15 cellular contexts compared by ENCODE assay signal in genomic region chr13:50323440-50324070, GRCh38.
DNase-seq lines count a peak whose midpoint lies in the region; ATAC-seq, FAIRE-seq and TF ChIP-seq lines count a peak whose summit lies in the region.
"Had no signal": no experiment of that assay in that cellular context is flagged by ENCODE, and none has a peak within 500 bp of the region (broad histone marks: within the 10 kb centered on the region; RNA-seq: fewer than 3 reads in every experiment).

No MANE protein-coding gene starts in this region.

- H3K4me3 ChIP-seq in K562: no peak overlapping the region
- no peak overlapping the region for H3K4me3 ChIP-seq in keratinocyte (ENCODE audit: control insufficient read depth in 2 of 3, extremely low read depth in 1 of 3, insufficient read depth in 2 of 3, low read depth in 1 of 3, low read length in 3 of 3)
- H3K4me3 ChIP-seq: neural progenitor cell, Peyer's patch had no signal

- POLR2A ChIA-PET in K562 (lab: Yijun Ruan, JAX): no interaction called here

- TF ChIP-seq CTCF in AG09319 (IDR thresholded peaks at IDR 0.05; ENCODE audit: low read depth, low read length) (no peak), K562 (IDR thresholded peaks at IDR 0.05 in 2 of 3, conservative IDR thresholded peaks at IDR 0.05 in 1 of 3; ENCODE audit: insufficient read depth in 2 of 3, low read depth in 1 of 3, low read length in 3 of 3) (no peak), keratinocyte (optimal IDR thresholded peaks at IDR 0.05 in 1 of 3, IDR thresholded peaks at IDR 0.05 in 1 of 3, conservative IDR thresholded peaks at IDR 0.05 in 1 of 3; ENCODE audit: extremely low read depth in 1 of 3, insufficient read depth in 2 of 3, low read length in 3 of 3) (no peak)

- intact Hi-C loops in K562 (cut with micrococcal nuclease): no loop called here

- H3K79me2 ChIP-seq in K562 (ENCODE audit: control insufficient read depth, insufficient read depth, low read length): no peaks in the 10 kb centered on the region
- no peaks in the 10 kb centered on the region for H3K79me2 ChIP-seq in keratinocyte (ENCODE audit: control insufficient read depth, insufficient read depth, low read length)

- H3K4me2 ChIP-seq in K562 (ENCODE audit: insufficient read depth, low read length) (no peak overlapping the region), keratinocyte (ENCODE audit: control insufficient read depth, extremely low read depth, insufficient read depth, low read depth, low read length) (no peak overlapping the region)
- H3K4me2 ChIP-seq: neural progenitor cell had no signal

- in situ Hi-C loops in K562 (cut with MboI): no loop called here

- ATAC-seq in K562 (no peak), HG02610 (IDR thresholded peaks at IDR 0.05; ENCODE audit: unreplicated experiment) (no peak), GM19395 (IDR thresholded peaks at IDR 0.05; ENCODE audit: unreplicated experiment) (no peak)
- ATAC-seq: CD8-positive, alpha-beta T cell had no signal

- H3K9me1 ChIP-seq in K562 (ENCODE audit: control insufficient read depth, insufficient read depth, low read length): no peaks in the 10 kb centered on the region
- H3K9me1 ChIP-seq in keratinocyte (ENCODE audit: control insufficient read depth, extremely low read depth, insufficient read depth, low read length): no peaks in the 10 kb centered on the region

- 76% methylated on average over 3 of the region's 3 CpGs for WGBS in K562 (ENCODE audit: insufficient coverage, low coverage, missing lambda C conversion rate)

- TF ChIP-seq POLR2A in K562 (conservative IDR thresholded peaks at IDR 0.05): no peak

- dilution Hi-C loops in keratinocyte (cut with MboI; ENCODE audit: extremely low pct_ligation_motif_present, low sequenced_read_pairs): no loop called here

- no peak for TF ChIP-seq EP300 in K562 (IDR thresholded peaks at IDR 0.05; ENCODE audit: low read length)

- FAIRE-seq in K562 (lab: Jason Lieb, UNC): no peak
- no peak for FAIRE-seq in keratinocyte (lab: Jason Lieb, UNC)
- FAIRE-seq: H1, islet of Langerhans had no signal

- H3K27me3 ChIP-seq in K562 (ENCODE audit: control insufficient read depth in 2 of 2, insufficient read depth in 2 of 2, low read length in 2 of 2) (no peaks in the 10 kb centered on the region), keratinocyte (ENCODE audit: control insufficient read depth, extremely low read depth, insufficient read depth, low read length) (no peaks in the 10 kb centered on the region)
- H3K27me3 ChIP-seq: neural progenitor cell, Peyer's patch had no signal

- peak; percentile 19 for DNase-seq in AG09319 (ENCODE audit: extremely low read depth, low read depth)
- DNase-seq in HS-27A (ENCODE audit: low read depth): peak; percentile 74
- DNase-seq in K562 (ENCODE audit: extremely low read depth in 1 of 4, low spot score in 3 of 4): no peak
- peak; percentile 67 for DNase-seq in keratinocyte (ENCODE audit: low read depth, low spot score)
- no peak for DNase-seq in AML-193 (lab: John Stamatoyannopoulos, UW)
- DNase-seq in NCI-H526 (lab: John Stamatoyannopoulos, UW): no peak
- DNase-seq: anterior cingulate cortex; CD8-positive, alpha-beta T cell; Peyer's patch; stimulated activated CD8-positive, alpha-beta memory T cell treated with anti-CD3 and anti-CD28 coated beads, Interleukin-4, amount 100 ng/mL, for 48 hours had no signal

- H3K36me3 ChIP-seq in K562 (ENCODE audit: control insufficient read depth, insufficient read depth, low read length): no peaks in the 10 kb centered on the region
- no peaks in the 10 kb centered on the region for H3K36me3 ChIP-seq in keratinocyte (ENCODE audit: control insufficient read depth in 2 of 2, extremely low read depth in 1 of 2, insufficient read depth in 2 of 2, low read length in 2 of 2)
- H3K36me3 ChIP-seq: neural progenitor cell, Peyer's patch had no signal

- TF ChIP-seq RAD21 in K562 (CRISPR knock-in tag; conservative IDR thresholded peaks at IDR 0.05 in 1 of 2, IDR thresholded peaks at IDR 0.05 in 1 of 2): no peak

- BruUV-seq in K562 (replicated peaks; lab: Mats Ljungman, UMichigan): no TSS peak

- no peaks in the 10 kb centered on the region for H4K20me1 ChIP-seq in K562 (replicated peaks; ENCODE audit: control insufficient read depth, insufficient read depth, low read length)
- H4K20me1 ChIP-seq in keratinocyte (ENCODE audit: control insufficient read depth, extremely low read depth, insufficient read depth, low read length): no peaks in the 10 kb centered on the region

- H3K4me1 ChIP-seq in K562 (replicated peaks in 1 of 2; ENCODE audit: control insufficient read depth in 2 of 2, insufficient read depth in 2 of 2, low read length in 2 of 2) (peaks cover 0 to 20% of the 10 kb centered on the region in 2 experiments; a peak in 4 of 5 replicates), keratinocyte (ENCODE audit: control insufficient read depth, extremely low read depth, insufficient read depth, low read length) (peaks cover 6% of the 10 kb centered on the region)
- H3K4me1 ChIP-seq: neural progenitor cell, Peyer's patch had no signal

- no peak overlapping the region for H2AFZ ChIP-seq in K562 (ENCODE audit: low read depth, low read length)
- H2AFZ ChIP-seq in keratinocyte (ENCODE audit: control insufficient read depth, low read length): no peak overlapping the region
- H2AFZ ChIP-seq: neural progenitor cell had no signal

- H3K27ac ChIP-seq in K562 (ENCODE audit: extremely low read depth, low read depth, low read length) (no peak overlapping the region), keratinocyte (ENCODE audit: control insufficient read depth, insufficient read depth, low read length) (no peak overlapping the region)
- H3K27ac ChIP-seq: neural progenitor cell, Peyer's patch had no signal

- CTCF ChIA-PET in K562 (lab: Yijun Ruan, JAX; ENCODE audit: low intra/inter-chr PET ratio): no interaction called here

- H3K9ac ChIP-seq in K562 (ENCODE audit: insufficient read depth in 1 of 2, low read depth in 2 of 2, low read length in 2 of 2) (no peak overlapping the region), keratinocyte (ENCODE audit: control insufficient read depth, extremely low read depth, insufficient read depth, low read length) (no peak overlapping the region)
- H3K9ac ChIP-seq: neural progenitor cell had no signal

- H3K9me3 ChIP-seq in K562 (replicated peaks; ENCODE audit: control insufficient read depth, insufficient read depth, low read depth, low read length) (no peaks in the 10 kb centered on the region), keratinocyte (ENCODE audit: control insufficient read depth, low read depth, low read length) (no peaks in the 10 kb centered on the region)
- H3K9me3 ChIP-seq: Peyer's patch had no signal

TF ChIP-seq in K562, 482 proteins besides CTCF, POLR2A, EP300 and RAD21:
- TF ChIP-seq ATF3 (IDR thresholded peaks at IDR 0.05) (peak; percentile 59; the same call in 1 of the 2 replicates), ATF3 (CRISPR knock-in tag; conservative IDR thresholded peaks at IDR 0.05) (no peak), TCF7 (IDR thresholded peaks at IDR 0.05; ENCODE audit: borderline replicate concordance) (no peak), FOSL1 (tag; conservative IDR thresholded peaks at IDR 0.05) (peak; percentile 63), CTBP1 (IDR thresholded peaks at IDR 0.05; ENCODE audit: borderline replicate concordance) (no peak)

Comparison
In these comparisons a context has a peak if more than half of its experiments do, and no peak if none do; other contexts are left out.
1. DNase-seq: peak in AG09319 (single experiment), HS-27A (single experiment) and keratinocyte (single experiment); none in K562 (0 of 4), AML-193 (0 of 2) and NCI-H526 (0 of 2).